Comparison of ENCODE assay signal across 2 cellular contexts in genomic region chr5:695475-695874, GRCh38. TPM values are rescaled to one million over a fixed set of nuclear protein-coding genes. Genes with fewer than 3 reads are reported as not detected.
"Had no signal": no experiment of that assay in that cellular context is flagged by ENCODE, and none has a peak within 500 bp of the region (broad histone marks: within the 10 kb centered on the region; RNA-seq: fewer than 3 reads in every experiment).

No MANE protein-coding gene starts in this region.

RNA-seq across cellular contexts. Expression of gene TPPP, which starts 2.3 kb away (rescaled TPM):
- total RNA-seq: osteoblast, smooth muscle cell had no signal
- polyA plus RNA-seq: smooth muscle cell had no signal
